Comparison of ENCODE assay signal across 13 cellular contexts in genomic region chr22:24067587-24068376, GRCh38. TPM values are rescaled to one million over a fixed set of nuclear protein-coding genes. Genes with fewer than 3 reads are reported as not detected.
DNase-seq lines count a peak whose midpoint lies in the region; FAIRE-seq and TF ChIP-seq lines count a peak whose summit lies in the region.
"Had no signal": no experiment of that assay in that cellular context is flagged by ENCODE, and none has a peak within 500 bp of the region (broad histone marks: within the 10 kb centered on the region; RNA-seq: fewer than 3 reads in every experiment).

No MANE protein-coding gene starts in this region.

- intact Hi-C loops in MCF 10A (cut with micrococcal nuclease) (no loop called here), mammary epithelial cell (cut with micrococcal nuclease) (no loop called here), transverse colon (cut with DNase I; ENCODE audit: low total_unique reads) (no loop called here)

- H3K36me3 ChIP-seq in mammary epithelial cell (ENCODE audit: insufficient read depth, low read length) (peaks cover 15% of the 10 kb centered on the region), transverse colon (peaks cover 0 to 13% (median 2%) of the 10 kb centered on the region in 4 donors)

- TF ChIP-seq POLR2A in transverse colon (IDR thresholded peaks at IDR 0.05), result no peak

- TF ChIP-seq EP300 in transverse colon (IDR thresholded peaks at IDR 0.05; ENCODE audit: low read depth), result no peak

- H3K27me3 ChIP-seq in mammary epithelial cell (ENCODE audit: insufficient read depth, low read length) (no peaks in the 10 kb centered on the region), transverse colon (no peaks in the 10 kb centered on the region)

- CTCF ChIA-PET in MCF 10A (lab: Yijun Ruan, JAX) (interaction anchor here (1.2 kb wide), 1 partner anchor 9 kb away, joined by 4 read pairs; no protein-coding TSS in a partner anchor), mammary epithelial cell (lab: Charles Lee; ENCODE audit: low non-redundant PET) (no interaction called here)

- H3K27me3 Mint-ChIP-seq in MCF 10A (ENCODE audit: insufficient read depth, unreplicated experiment), result no peaks in the 10 kb centered on the region
- H3K27me3 Mint-ChIP-seq in chondrocyte (ENCODE audit: low read depth), result no peaks in the 10 kb centered on the region

- BruUV-seq in MCF 10A (replicated peaks; lab: Mats Ljungman, UMichigan) (no TSS peak), mammary epithelial cell (replicated peaks; lab: Mats Ljungman, UMichigan) (no TSS peak)

- peaks cover 2% of the 10 kb centered on the region for H3K79me2 ChIP-seq in mammary epithelial cell (ENCODE audit: insufficient read depth, low read length)

- H3K4me3 ChIP-seq in mammary epithelial cell (replicated peaks in 1 of 3; ENCODE audit: insufficient read depth in 1 of 3, low read depth in 2 of 3, low read length in 3 of 3) (no peak overlapping the region), transverse colon (no peak overlapping the region)
- H3K4me3 ChIP-seq: GM23248, prostate gland had no signal

- peak; percentile 19 for DNase-seq in MCF 10A (ENCODE audit: unreplicated experiment)
- no peak for DNase-seq in mammary epithelial cell
- DNase-seq in NCI-H774 (lab: John Stamatoyannopoulos, UW), result peak; percentile 86
- peak; percentile 53 for DNase-seq in transverse colon
- DNase-seq in chondrocyte (ENCODE audit: low spot score), result no peak
- DNase-seq in stimulated activated naive CD4-positive, alpha-beta T cell treated with Interleukin-2 at 50 U/mL for 16 hours (lab: John Stamatoyannopoulos, UW), result no peak
- no peak for DNase-seq in stimulated activated CD4-positive, alpha-beta T cell treated with anti-CD3 and anti-CD28 coated beads, Interleukin-15, amount 100 ng/mL, for 24 hours
- DNase-seq: activated naive CD4-positive, alpha-beta T cell treated with anti-CD3 and anti-CD28 coated beads, Interleukin-2, amount 50 U/mL, for 16 hours; GM23248; left ventricle myocardium superior; NCI-H446 had no signal

- H3K36me3 Mint-ChIP-seq in MCF 10A (ENCODE audit: insufficient read depth, unreplicated experiment) (peaks cover 71% of the 10 kb centered on the region), chondrocyte (ENCODE audit: low read depth) (peaks cover 32% of the 10 kb centered on the region)

- WGBS in mammary epithelial cell (ENCODE audit: low coverage, missing lambda C conversion rate), result 90% methylated on average over 7 of the region's 7 CpGs
- WGBS in transverse colon (ENCODE audit: low coverage in 1 of 2), 2 donors, result 56 to 77% methylated on average over 4 to 7 of the region's 7 CpGs

- H3K4me2 ChIP-seq in mammary epithelial cell (ENCODE audit: insufficient read depth, low read depth, low read length), result no peak overlapping the region

- no peaks in the 10 kb centered on the region for H4K20me1 ChIP-seq in mammary epithelial cell (ENCODE audit: insufficient read depth, low read length)

- dilution Hi-C loops in mammary epithelial cell (cut with HindIII; ENCODE audit: low sequenced_read_pairs), result no loop called here

- peak; percentile 94 for FAIRE-seq in islet of Langerhans (lab: Jason Lieb, UNC)

- H3K27ac ChIP-seq in mammary epithelial cell (ENCODE audit: insufficient read depth, low read depth, low read length) (no peak overlapping the region), transverse colon (peak overlapping the region in 1 of 4 donors; percentile 6)
- H3K27ac ChIP-seq: GM23248, prostate gland had no signal

- H3K4me1 ChIP-seq in mammary epithelial cell (ENCODE audit: insufficient read depth, low read length), result no peaks in the 10 kb centered on the region
- H3K4me1 ChIP-seq in transverse colon, result peaks cover 0 to 22% (median 8%) of the 10 kb centered on the region in 4 donors
- H3K4me1 ChIP-seq: prostate gland had no signal

- H3K27ac Mint-ChIP-seq in MCF 10A (ENCODE audit: low read depth, unreplicated experiment), result no peak overlapping the region
- H3K27ac Mint-ChIP-seq in chondrocyte (ENCODE audit: unreplicated experiment), result no peak overlapping the region

- TF ChIP-seq CTCF in MCF 10A (IDR thresholded peaks at IDR 0.05; ENCODE audit: unreplicated experiment) (no peak), mammary epithelial cell (conservative IDR thresholded peaks at IDR 0.05 in 1 of 2, IDR thresholded peaks at IDR 0.05 in 1 of 2; ENCODE audit: extremely low read depth in 1 of 2, insufficient read depth in 1 of 2, low read depth in 1 of 2, low read length in 2 of 2) (no peak), transverse colon (IDR thresholded peaks at IDR 0.05) (no peak), chondrocyte (IDR thresholded peaks at IDR 0.05) (no peak)

- H3K4me1 Mint-ChIP-seq in MCF 10A (ENCODE audit: insufficient read depth, unreplicated experiment), result no peaks in the 10 kb centered on the region
- H3K4me1 Mint-ChIP-seq in chondrocyte (ENCODE audit: low read depth), result no peaks in the 10 kb centered on the region

- H3K9me3 Mint-ChIP-seq in MCF 10A (ENCODE audit: unreplicated experiment) (no peaks in the 10 kb centered on the region), chondrocyte (ENCODE audit: low read depth) (no peaks in the 10 kb centered on the region)

- H3K9ac ChIP-seq in mammary epithelial cell (ENCODE audit: insufficient read depth, low read length), result no peak overlapping the region
- H3K9ac ChIP-seq: GM23248 had no signal

- H3K9me3 ChIP-seq in mammary epithelial cell (replicated peaks; ENCODE audit: insufficient read depth, low read length) (no peaks in the 10 kb centered on the region), transverse colon (no peaks in the 10 kb centered on the region)
- H3K9me3 ChIP-seq: prostate gland had no signal

- POLR2A ChIA-PET in MCF 10A (lab: Yijun Ruan, JAX), result interaction anchor here (0.6 kb wide), 1 partner anchor 9 kb away, joined by 3 read pairs; no protein-coding TSS in a partner anchor

- in situ Hi-C loops in mammary epithelial cell (cut with MboI; ENCODE audit: low sequenced_read_pairs in 2 of 2), result no loop called here
- in situ Hi-C loops in transverse colon (cut with MboI; ENCODE audit: low pct_ligation_motif_present in 1 of 4, low pct_unique_long_range_greater_than_20kb in 1 of 4, low sequenced_read_pairs in 3 of 4), result no loop called here

- H3K4me3 Mint-ChIP-seq in MCF 10A (ENCODE audit: unreplicated experiment) (no peak overlapping the region), chondrocyte (ENCODE audit: unreplicated experiment) (no peak overlapping the region)

- H2AFZ ChIP-seq in mammary epithelial cell (ENCODE audit: low read depth, low read length), result no peak overlapping the region
- H2AFZ ChIP-seq: GM23248 had no signal

RNA-seq across cellular contexts. Expression of gene CABIN1, which starts 56.7 kb away (rescaled TPM):
- 47.4 and 47.5 TPM in 2 replicates for total RNA-seq in MCF 10A (2022)
- 10 to 100 TPM; 43.2 to 46.9 TPM for total RNA-seq in mammary epithelial cell
- 3.6 TPM for polyA plus RNA-seq in mammary epithelial cell
- 50.0 TPM for polyA minus RNA-seq in mammary epithelial cell
- total RNA-seq in transverse colon, result 100 to 1,000 TPM in 1 of 4 donors, 10 to 100 TPM in 3; 68.6 to 178 (median 79.6) TPM
- total RNA-seq in chondrocyte, result 38.5 to 43.7 TPM (median 43.0 TPM) in 3 replicates

Comparison
In these comparisons a context has a peak if more than half of its experiments do, and no peak if none do; other contexts are left out.
1. DNase-seq: peak in MCF 10A (single experiment), NCI-H774 (single experiment) and transverse colon (single experiment); none in mammary epithelial cell (single experiment), chondrocyte (single experiment), stimulated activated naive CD4-positive, alpha-beta T cell treated with Interleukin-2 at 50 U/mL for 16 hours (single experiment) and stimulated activated CD4-positive, alpha-beta T cell treated with anti-CD3 and anti-CD28 coated beads, Interleukin-15, amount 100 ng/mL, for 24 hours (single experiment).